1 cellular context compared by ENCODE assay signal in the genomic region with DNA sequence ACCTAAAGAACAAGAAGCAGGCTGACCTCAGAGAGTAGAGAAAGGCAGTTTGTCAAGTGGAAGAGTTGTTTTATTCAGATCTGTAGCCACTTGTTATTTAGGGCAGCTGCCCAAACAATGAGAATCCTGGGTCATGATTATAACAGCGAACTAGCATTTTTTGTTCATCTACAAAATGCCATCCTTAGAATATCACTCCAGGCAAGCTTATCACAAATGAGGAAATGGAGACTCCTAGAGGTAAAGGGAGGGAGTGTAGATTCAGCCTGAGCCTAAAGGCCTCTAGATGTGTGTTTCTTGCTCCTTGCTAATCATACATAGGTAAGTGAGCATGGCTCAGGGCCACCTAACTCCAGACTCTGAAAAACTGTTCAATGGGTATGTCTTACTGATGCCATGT.
A peak's percentile ranks its signal among the peaks of the same experiment; 100 is the strongest.
TF ChIP-seq lines count a peak whose summit lies in the region.

No MANE protein-coding gene starts in this region.

TF ChIP-seq in HepG2, 621 proteins besides CTCF, POLR2A, EP300 and RAD21 (continued from another document):
- no peak for TF ChIP-seq FOXA3 (CRISPR knock-in tag; IDR thresholded peaks at IDR 0.05)
- no peak for TF ChIP-seq MAFK (conservative IDR thresholded peaks at IDR 0.05 in 1 of 2, IDR thresholded peaks at IDR 0.05 in 1 of 2; ENCODE audit: low read length in 2 of 2)
- TF ChIP-seq IRF2 (CRISPR knock-in tag; IDR thresholded peaks at IDR 0.05), result peak; percentile 52; the same call in 1 of the 2 replicates
- TF ChIP-seq ZNF614 (CRISPR knock-in tag; IDR thresholded peaks at IDR 0.05; ENCODE audit: borderline replicate concordance), result 0 out of 2 replicates have a peak, but pooled peaks have one; percentile 34
- TF ChIP-seq PHF20 (CRISPR knock-in tag; IDR thresholded peaks at IDR 0.05), result no peak
- TF ChIP-seq, protein P1, sequence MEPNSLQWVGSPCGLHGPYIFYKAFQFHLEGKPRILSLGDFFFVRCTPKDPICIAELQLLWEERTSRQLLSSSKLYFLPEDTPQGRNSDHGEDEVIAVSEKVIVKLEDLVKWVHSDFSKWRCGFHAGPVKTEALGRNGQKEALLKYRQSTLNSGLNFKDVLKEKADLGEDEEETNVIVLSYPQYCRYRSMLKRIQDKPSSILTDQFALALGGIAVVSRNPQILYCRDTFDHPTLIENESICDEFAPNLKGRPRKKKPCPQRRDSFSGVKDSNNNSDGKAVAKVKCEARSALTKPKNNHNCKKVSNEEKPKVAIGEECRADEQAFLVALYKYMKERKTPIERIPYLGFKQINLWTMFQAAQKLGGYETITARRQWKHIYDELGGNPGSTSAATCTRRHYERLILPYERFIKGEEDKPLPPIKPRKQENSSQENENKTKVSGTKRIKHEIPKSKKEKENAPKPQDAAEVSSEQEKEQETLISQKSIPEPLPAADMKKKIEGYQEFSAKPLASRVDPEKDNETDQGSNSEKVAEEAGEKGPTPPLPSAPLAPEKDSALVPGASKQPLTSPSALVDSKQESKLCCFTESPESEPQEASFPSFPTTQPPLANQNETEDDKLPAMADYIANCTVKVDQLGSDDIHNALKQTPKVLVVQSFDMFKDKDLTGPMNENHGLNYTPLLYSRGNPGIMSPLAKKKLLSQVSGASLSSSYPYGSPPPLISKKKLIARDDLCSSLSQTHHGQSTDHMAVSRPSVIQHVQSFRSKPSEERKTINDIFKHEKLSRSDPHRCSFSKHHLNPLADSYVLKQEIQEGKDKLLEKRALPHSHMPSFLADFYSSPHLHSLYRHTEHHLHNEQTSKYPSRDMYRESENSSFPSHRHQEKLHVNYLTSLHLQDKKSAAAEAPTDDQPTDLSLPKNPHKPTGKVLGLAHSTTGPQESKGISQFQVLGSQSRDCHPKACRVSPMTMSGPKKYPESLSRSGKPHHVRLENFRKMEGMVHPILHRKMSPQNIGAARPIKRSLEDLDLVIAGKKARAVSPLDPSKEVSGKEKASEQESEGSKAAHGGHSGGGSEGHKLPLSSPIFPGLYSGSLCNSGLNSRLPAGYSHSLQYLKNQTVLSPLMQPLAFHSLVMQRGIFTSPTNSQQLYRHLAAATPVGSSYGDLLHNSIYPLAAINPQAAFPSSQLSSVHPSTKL (CRISPR knock-in tag; IDR thresholded peaks at IDR 0.05), result peak; percentile 24; the same call in 1 of the 2 replicates
- 0 out of 2 replicates have a peak, but pooled peaks have one; percentile 22 for TF ChIP-seq HMG20A (CRISPR knock-in tag; IDR thresholded peaks at IDR 0.05; ENCODE audit: borderline replicate concordance)
- TF ChIP-seq PHF21A (CRISPR knock-in tag; IDR thresholded peaks at IDR 0.05), result no peak
- peak; percentile 95 for TF ChIP-seq STAG1 (CRISPR knock-in tag; IDR thresholded peaks at IDR 0.05)
- TF ChIP-seq ZMYM4 (CRISPR knock-in tag; IDR thresholded peaks at IDR 0.05), result 0 out of 2 replicates have a peak, but pooled peaks have one; percentile 27
- no peak for TF ChIP-seq NPAS2 (CRISPR knock-in tag; IDR thresholded peaks at IDR 0.05; ENCODE audit: borderline replicate concordance)
- no peak for TF ChIP-seq NFE2 (CRISPR knock-in tag; IDR thresholded peaks at IDR 0.05)
- TF ChIP-seq, protein P2, sequence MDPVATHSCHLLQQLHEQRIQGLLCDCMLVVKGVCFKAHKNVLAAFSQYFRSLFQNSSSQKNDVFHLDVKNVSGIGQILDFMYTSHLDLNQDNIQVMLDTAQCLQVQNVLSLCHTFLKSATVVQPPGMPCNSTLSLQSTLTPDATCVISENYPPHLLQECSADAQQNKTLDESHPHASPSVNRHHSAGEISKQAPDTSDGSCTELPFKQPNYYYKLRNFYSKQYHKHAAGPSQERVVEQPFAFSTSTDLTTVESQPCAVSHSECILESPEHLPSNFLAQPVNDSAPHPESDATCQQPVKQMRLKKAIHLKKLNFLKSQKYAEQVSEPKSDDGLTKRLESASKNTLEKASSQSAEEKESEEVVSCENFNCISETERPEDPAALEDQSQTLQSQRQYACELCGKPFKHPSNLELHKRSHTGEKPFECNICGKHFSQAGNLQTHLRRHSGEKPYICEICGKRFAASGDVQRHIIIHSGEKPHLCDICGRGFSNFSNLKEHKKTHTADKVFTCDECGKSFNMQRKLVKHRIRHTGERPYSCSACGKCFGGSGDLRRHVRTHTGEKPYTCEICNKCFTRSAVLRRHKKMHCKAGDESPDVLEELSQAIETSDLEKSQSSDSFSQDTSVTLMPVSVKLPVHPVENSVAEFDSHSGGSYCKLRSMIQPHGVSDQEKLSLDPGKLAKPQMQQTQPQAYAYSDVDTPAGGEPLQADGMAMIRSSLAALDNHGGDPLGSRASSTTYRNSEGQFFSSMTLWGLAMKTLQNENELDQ (CRISPR knock-in tag; IDR thresholded peaks at IDR 0.05; ENCODE audit: borderline replicate concordance), result no peak
- TF ChIP-seq ZNF331 (CRISPR knock-in tag; IDR thresholded peaks at IDR 0.05), result no peak
- TF ChIP-seq, protein P3, sequence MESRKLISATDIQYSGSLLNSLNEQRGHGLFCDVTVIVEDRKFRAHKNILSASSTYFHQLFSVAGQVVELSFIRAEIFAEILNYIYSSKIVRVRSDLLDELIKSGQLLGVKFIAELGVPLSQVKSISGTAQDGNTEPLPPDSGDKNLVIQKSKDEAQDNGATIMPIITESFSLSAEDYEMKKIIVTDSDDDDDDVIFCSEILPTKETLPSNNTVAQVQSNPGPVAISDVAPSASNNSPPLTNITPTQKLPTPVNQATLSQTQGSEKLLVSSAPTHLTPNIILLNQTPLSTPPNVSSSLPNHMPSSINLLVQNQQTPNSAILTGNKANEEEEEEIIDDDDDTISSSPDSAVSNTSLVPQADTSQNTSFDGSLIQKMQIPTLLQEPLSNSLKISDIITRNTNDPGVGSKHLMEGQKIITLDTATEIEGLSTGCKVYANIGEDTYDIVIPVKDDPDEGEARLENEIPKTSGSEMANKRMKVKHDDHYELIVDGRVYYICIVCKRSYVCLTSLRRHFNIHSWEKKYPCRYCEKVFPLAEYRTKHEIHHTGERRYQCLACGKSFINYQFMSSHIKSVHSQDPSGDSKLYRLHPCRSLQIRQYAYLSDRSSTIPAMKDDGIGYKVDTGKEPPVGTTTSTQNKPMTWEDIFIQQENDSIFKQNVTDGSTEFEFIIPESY (CRISPR knock-in tag; IDR thresholded peaks at IDR 0.05), result no peak
- TF ChIP-seq ELF3 (CRISPR knock-in tag; IDR thresholded peaks at IDR 0.05), result peak; percentile 31; the same call in 1 of the 2 replicates
- TF ChIP-seq ZNF780A (CRISPR knock-in tag; IDR thresholded peaks at IDR 0.05), result no peak
- TF ChIP-seq, protein P4, sequence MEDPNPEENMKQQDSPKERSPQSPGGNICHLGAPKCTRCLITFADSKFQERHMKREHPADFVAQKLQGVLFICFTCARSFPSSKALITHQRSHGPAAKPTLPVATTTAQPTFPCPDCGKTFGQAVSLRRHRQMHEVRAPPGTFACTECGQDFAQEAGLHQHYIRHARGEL (CRISPR knock-in tag; IDR thresholded peaks at IDR 0.05), result peak; percentile 98
- TF ChIP-seq, protein P5, sequence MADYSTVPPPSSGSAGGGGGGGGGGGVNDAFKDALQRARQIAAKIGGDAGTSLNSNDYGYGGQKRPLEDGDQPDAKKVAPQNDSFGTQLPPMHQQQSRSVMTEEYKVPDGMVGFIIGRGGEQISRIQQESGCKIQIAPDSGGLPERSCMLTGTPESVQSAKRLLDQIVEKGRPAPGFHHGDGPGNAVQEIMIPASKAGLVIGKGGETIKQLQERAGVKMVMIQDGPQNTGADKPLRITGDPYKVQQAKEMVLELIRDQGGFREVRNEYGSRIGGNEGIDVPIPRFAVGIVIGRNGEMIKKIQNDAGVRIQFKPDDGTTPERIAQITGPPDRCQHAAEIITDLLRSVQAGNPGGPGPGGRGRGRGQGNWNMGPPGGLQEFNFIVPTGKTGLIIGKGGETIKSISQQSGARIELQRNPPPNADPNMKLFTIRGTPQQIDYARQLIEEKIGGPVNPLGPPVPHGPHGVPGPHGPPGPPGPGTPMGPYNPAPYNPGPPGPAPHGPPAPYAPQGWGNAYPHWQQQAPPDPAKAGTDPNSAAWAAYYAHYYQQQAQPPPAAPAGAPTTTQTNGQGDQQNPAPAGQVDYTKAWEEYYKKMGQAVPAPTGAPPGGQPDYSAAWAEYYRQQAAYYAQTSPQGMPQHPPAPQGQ (CRISPR knock-in tag; IDR thresholded peaks at IDR 0.05; ENCODE audit: borderline replicate concordance), result no peak
- TF ChIP-seq ZNF24 (IDR thresholded peaks at IDR 0.05), result no peak
- TF ChIP-seq, protein P6, sequence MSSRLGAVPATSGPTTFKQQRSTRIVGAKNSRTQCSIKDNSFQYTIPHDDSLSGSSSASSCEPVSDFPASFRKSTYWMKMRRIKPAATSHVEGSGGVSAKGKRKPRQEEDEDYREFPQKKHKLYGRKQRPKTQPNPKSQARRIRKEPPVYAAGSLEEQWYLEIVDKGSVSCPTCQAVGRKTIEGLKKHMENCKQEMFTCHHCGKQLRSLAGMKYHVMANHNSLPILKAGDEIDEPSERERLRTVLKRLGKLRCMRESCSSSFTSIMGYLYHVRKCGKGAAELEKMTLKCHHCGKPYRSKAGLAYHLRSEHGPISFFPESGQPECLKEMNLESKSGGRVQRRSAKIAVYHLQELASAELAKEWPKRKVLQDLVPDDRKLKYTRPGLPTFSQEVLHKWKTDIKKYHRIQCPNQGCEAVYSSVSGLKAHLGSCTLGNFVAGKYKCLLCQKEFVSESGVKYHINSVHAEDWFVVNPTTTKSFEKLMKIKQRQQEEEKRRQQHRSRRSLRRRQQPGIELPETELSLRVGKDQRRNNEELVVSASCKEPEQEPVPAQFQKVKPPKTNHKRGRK (CRISPR knock-in tag; IDR thresholded peaks at IDR 0.05), result no peak
- TF ChIP-seq, protein P7, sequence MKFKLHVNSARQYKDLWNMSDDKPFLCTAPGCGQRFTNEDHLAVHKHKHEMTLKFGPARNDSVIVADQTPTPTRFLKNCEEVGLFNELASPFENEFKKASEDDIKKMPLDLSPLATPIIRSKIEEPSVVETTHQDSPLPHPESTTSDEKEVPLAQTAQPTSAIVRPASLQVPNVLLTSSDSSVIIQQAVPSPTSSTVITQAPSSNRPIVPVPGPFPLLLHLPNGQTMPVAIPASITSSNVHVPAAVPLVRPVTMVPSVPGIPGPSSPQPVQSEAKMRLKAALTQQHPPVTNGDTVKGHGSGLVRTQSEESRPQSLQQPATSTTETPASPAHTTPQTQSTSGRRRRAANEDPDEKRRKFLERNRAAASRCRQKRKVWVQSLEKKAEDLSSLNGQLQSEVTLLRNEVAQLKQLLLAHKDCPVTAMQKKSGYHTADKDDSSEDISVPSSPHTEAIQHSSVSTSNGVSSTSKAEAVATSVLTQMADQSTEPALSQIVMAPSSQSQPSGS (CRISPR knock-in tag; IDR thresholded peaks at IDR 0.05), result no peak
- no peak for TF ChIP-seq ZNF672 (CRISPR knock-in tag; IDR thresholded peaks at IDR 0.05)
- 0 out of 2 replicates have a peak, but pooled peaks have one; percentile 16 for TF ChIP-seq RXRB (CRISPR knock-in tag; IDR thresholded peaks at IDR 0.05; ENCODE audit: borderline replicate concordance)
- TF ChIP-seq CBX2 (IDR thresholded peaks at IDR 0.05; ENCODE audit: low read depth, low read length), result no peak
- no peak for TF ChIP-seq CBX2 (CRISPR knock-in tag; IDR thresholded peaks at IDR 0.05; ENCODE audit: low read depth)
- TF ChIP-seq, protein P8, sequence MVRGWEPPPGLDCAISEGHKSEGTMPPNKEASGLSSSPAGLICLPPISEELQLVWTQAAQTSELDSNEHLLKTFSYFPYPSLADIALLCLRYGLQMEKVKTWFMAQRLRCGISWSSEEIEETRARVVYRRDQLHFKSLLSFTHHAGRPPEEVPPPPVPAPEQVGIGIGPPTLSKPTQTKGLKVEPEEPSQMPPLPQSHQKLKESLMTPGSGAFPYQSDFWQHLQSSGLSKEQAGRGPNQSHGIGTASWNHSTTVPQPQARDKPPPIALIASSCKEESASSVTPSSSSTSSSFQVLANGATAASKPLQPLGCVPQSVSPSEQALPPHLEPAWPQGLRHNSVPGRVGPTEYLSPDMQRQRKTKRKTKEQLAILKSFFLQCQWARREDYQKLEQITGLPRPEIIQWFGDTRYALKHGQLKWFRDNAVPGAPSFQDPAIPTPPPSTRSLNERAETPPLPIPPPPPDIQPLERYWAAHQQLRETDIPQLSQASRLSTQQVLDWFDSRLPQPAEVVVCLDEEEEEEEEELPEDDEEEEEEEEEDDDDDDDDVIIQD (CRISPR knock-in tag; IDR thresholded peaks at IDR 0.05; ENCODE audit: low read depth), result 0 out of 2 replicates have a peak, but pooled peaks have one; percentile 43
- no peak for TF ChIP-seq SAFB2 (CRISPR knock-in tag; IDR thresholded peaks at IDR 0.05; ENCODE audit: borderline replicate concordance, low read depth)
